Comparison of ENCODE assay signal across 8 cellular contexts in the genomic region with DNA sequence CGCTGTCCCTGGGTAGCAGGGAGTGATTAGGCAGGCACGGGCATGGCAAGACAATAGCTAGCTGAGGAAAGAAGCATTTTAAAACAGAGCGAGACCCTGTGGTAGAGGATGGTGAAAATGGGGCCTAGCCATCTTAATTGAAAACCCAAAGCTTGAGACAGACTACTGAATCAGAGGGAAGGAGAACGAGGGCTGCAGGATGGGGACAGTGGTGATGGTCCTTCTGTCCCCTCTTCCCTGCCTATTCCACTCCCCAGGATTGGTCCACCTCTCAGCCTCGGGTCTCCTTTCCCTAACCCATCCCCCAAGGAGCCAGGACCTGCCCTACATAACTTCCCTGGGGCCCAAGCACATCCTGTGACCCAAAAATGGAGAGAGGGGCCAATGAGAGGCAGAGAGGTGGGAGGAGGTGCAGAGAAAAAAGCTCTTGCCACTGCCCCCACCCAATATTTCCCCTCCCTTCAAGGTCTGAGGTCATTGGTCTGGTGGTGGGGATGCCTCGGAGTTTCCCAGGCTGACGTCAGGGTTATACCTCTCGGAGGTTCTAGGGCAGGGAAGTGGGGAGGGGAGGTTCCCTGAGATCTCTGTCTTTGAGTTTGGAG. TPM values are rescaled to one million over a fixed set of nuclear protein-coding genes. Genes with fewer than 3 reads are reported as not detected.
A peak's percentile ranks its signal among the peaks of the same experiment; 100 is the strongest.
DNase-seq lines count a peak whose midpoint lies in the region; ATAC-seq and TF ChIP-seq lines count a peak whose summit lies in the region.

No MANE protein-coding gene starts in this region.

- ATAC-seq in GM18868 (IDR thresholded peaks at IDR 0.05; ENCODE audit: unreplicated experiment) = no peak
- ATAC-seq in GM21723 (IDR thresholded peaks at IDR 0.05; ENCODE audit: unreplicated experiment) = no peak
- no peak for ATAC-seq in GM18505 (IDR thresholded peaks at IDR 0.05; ENCODE audit: unreplicated experiment)

- peaks cover 4% of the 10 kb centered on the region for H3K27me3 Mint-ChIP-seq in neural progenitor cell (ENCODE audit: insufficient read depth, low read depth)

- no peak overlapping the region for H2AFZ ChIP-seq in neural progenitor cell (replicated peaks)

- peaks cover 37% of the 10 kb centered on the region for H3F3A ChIP-seq in neural progenitor cell (ENCODE audit: low read depth)

- H3K4me2 ChIP-seq in neural progenitor cell = peak overlapping the region; percentile 88

- H3K79me2 ChIP-seq in neural progenitor cell (ENCODE audit: low read depth) = peaks cover 73% of the 10 kb centered on the region

- peak overlapping the region; percentile 84 for H3K27ac ChIP-seq in neural progenitor cell

- H4K20me1 ChIP-seq in neural progenitor cell (ENCODE audit: low read depth) = peaks cover 13% of the 10 kb centered on the region

- H3K27ac Mint-ChIP-seq in neural progenitor cell = peak overlapping the region; percentile 96

- no peaks in the 10 kb centered on the region for H3K36me3 ChIP-seq in neural progenitor cell

- no peaks in the 10 kb centered on the region for H3K9me3 Mint-ChIP-seq in neural progenitor cell

- peaks cover 33% of the 10 kb centered on the region for H3K4me1 ChIP-seq in neural progenitor cell

- peaks cover 21% of the 10 kb centered on the region for H3K36me3 Mint-ChIP-seq in neural progenitor cell

- TF ChIP-seq POLR2A in GM18505 (IDR thresholded peaks at IDR 0.05; ENCODE audit: borderline replicate concordance, extremely low read depth, insufficient read depth, insufficient read length) = no peak

- H3K4me3 ChIP-seq in GM08714 (ENCODE audit: low read length) (peak overlapping the region; percentile 37; the same call in 1 of the 2 replicates), neural progenitor cell (peak overlapping the region; percentile 84)

- DNase-seq in T-helper 2 cell = peak in 3 of 5 experiments; percentile 37 to 81 (median 72)
- DNase-seq in effector CD8-positive, alpha-beta T cell (lab: John Stamatoyannopoulos, UW) = peak; percentile 23
- DNase-seq in neural progenitor cell (ENCODE audit: low spot score) = peak; percentile 15
- DNase-seq in nucleus accumbens (lab: John Stamatoyannopoulos, UW) = no peak

- no peaks in the 10 kb centered on the region for H3K27me3 ChIP-seq in neural progenitor cell

- H3K9ac ChIP-seq in neural progenitor cell = no peak overlapping the region

- no peaks in the 10 kb centered on the region for H3K9me3 ChIP-seq in neural progenitor cell (ENCODE audit: low read depth)

- no peak for TF ChIP-seq CTCF in neural progenitor cell (IDR thresholded peaks at IDR 0.05)

- peaks cover 67% of the 10 kb centered on the region for H3K4me1 Mint-ChIP-seq in neural progenitor cell

- peak overlapping the region; percentile 96 for H3K4me3 Mint-ChIP-seq in neural progenitor cell

RNA-seq across cellular contexts. Expression of a gene that starts 0.9 kb away (rescaled TPM):
- 118 and 186 TPM in 2 replicates for total RNA-seq in neural progenitor cell (ENCODE audit: low replicate concordance)

RNA-seq across cellular contexts. Expression of a gene that starts 1.1 kb away (rescaled TPM):
- 14.1 and 29.7 TPM in 2 replicates for total RNA-seq in neural progenitor cell (ENCODE audit: low replicate concordance)

RNA-seq across cellular contexts. Expression of a gene that starts 8.0 kb away (rescaled TPM):
- total RNA-seq in neural progenitor cell (ENCODE audit: low replicate concordance) = 25.6 and 55.8 TPM in 2 replicates

RNA-seq across cellular contexts. Expression of a gene that starts 27.2 kb away (rescaled TPM):
- total RNA-seq in neural progenitor cell (ENCODE audit: low replicate concordance) = 93.9 and 179 TPM in 2 replicates

RNA-seq across cellular contexts. Expression of a gene that starts 35.6 kb away (rescaled TPM):
- 10.2 and 12.7 TPM in 2 replicates for total RNA-seq in neural progenitor cell (ENCODE audit: low replicate concordance)

Comparison
In these comparisons a context has a peak if more than half of its experiments do, and no peak if none do; other contexts are left out.
1. DNase-seq: peak in T-helper 2 cell (3 of 5), effector CD8-positive, alpha-beta T cell (single experiment) and neural progenitor cell (single experiment); none in nucleus accumbens (0 of 56).